Comparison of ENCODE assay signal across 18 cellular contexts in genomic region chr4:38308728-38309315, GRCh38.
DNase-seq lines count a peak whose midpoint lies in the region; ATAC-seq, FAIRE-seq and TF ChIP-seq lines count a peak whose summit lies in the region.
"Had no signal": no experiment of that assay in that cellular context is flagged by ENCODE, and none has a peak within 500 bp of the region (broad histone marks: within the 10 kb centered on the region; RNA-seq: fewer than 3 reads in every experiment).

No MANE protein-coding gene starts in this region.

- DNase-seq in SK-N-SH = no peak
- peak; percentile 70 for DNase-seq in RKO (ENCODE audit: low spot score)
- no peak for DNase-seq in endothelial cell of umbilical vein (ENCODE audit: low read depth, low spot score)
- DNase-seq in retinal pigment epithelial cell (ENCODE audit: low read depth) = peak; percentile 38
- no peak for DNase-seq in HuH-7 (ENCODE audit: low spot score)
- no peak for DNase-seq in stimulated activated naive CD4-positive, alpha-beta T cell (lab: John Stamatoyannopoulos, UW)
- DNase-seq: activated CD4-positive, alpha-beta T cell treated with anti-CD3 and anti-CD28 coated beads, Interleukin-2, amount 50 U/mL, for 48 hours; activated naive CD4-positive, alpha-beta T cell treated with anti-CD3 and anti-CD28 coated beads, Interleukin-2, amount 50 U/mL, for 16 hours; effector memory CD8-positive, alpha-beta T cell; NCI-H2081 treated with DMSO at 0.1 percent for 48 hours; T-cell had no signal

- H3K9me1 ChIP-seq in endothelial cell of umbilical vein (replicated peaks; ENCODE audit: control insufficient read depth, extremely low read depth, insufficient read depth, low read length) = no peaks in the 10 kb centered on the region

- no TSS peak for BruUV-seq in endothelial cell of umbilical vein (replicated peaks; lab: Mats Ljungman, UMichigan)

- H3K4me1 ChIP-seq in SK-N-SH (ENCODE audit: control insufficient read depth in 1 of 2, insufficient read depth in 2 of 2, low read depth in 1 of 2, low read length in 1 of 2) (no peaks in the 10 kb centered on the region), endothelial cell of umbilical vein (ENCODE audit: control insufficient read depth, extremely low read depth, insufficient read depth, low read length) (peaks cover 2% of the 10 kb centered on the region)
- H3K4me1 ChIP-seq: HAP-1 had no signal

- H3K9me3 ChIP-seq in SK-N-SH (no peaks in the 10 kb centered on the region), endothelial cell of umbilical vein (replicated peaks; ENCODE audit: control insufficient read depth, insufficient read depth, low read length) (no peaks in the 10 kb centered on the region)
- H3K9me3 ChIP-seq: HAP-1, suprapubic skin had no signal

- ATAC-seq in SK-N-SH treated with all-trans-retinoic acid at 6 μM for 48 hours (no peak), HG02588 (IDR thresholded peaks at IDR 0.05; ENCODE audit: unreplicated experiment) (no peak)
- ATAC-seq: effector memory CD8-positive, alpha-beta T cell; T-cell had no signal

- TF ChIP-seq EP300 in SK-N-SH (IDR thresholded peaks at IDR 0.05; ENCODE audit: borderline replicate concordance in 1 of 2, low read depth in 1 of 2, low read length in 1 of 2) = no peak

- H3F3A ChIP-seq in SK-N-SH (replicated peaks; ENCODE audit: insufficient read depth) = no peaks in the 10 kb centered on the region

- no peaks in the 10 kb centered on the region for H3K27me3 ChIP-seq in SK-N-SH (ENCODE audit: insufficient read depth)
- no peaks in the 10 kb centered on the region for H3K27me3 ChIP-seq in endothelial cell of umbilical vein (ENCODE audit: control insufficient read depth in 2 of 2, insufficient read depth in 2 of 2, low read length in 2 of 2)
- H3K27me3 ChIP-seq: suprapubic skin had no signal

- H4K20me1 ChIP-seq in SK-N-SH (ENCODE audit: insufficient read depth) = no peaks in the 10 kb centered on the region
- H4K20me1 ChIP-seq in endothelial cell of umbilical vein (replicated peaks; ENCODE audit: control insufficient read depth, extremely low read depth, insufficient read depth, low read length) = no peaks in the 10 kb centered on the region

- POLR2A ChIA-PET in SK-N-SH (lab: Yijun Ruan, JAX) = no interaction called here
- POLR2A ChIA-PET in endothelial cell of umbilical vein (lab: Charles Lee) = no interaction called here

- TF ChIP-seq POLR2A in endothelial cell of umbilical vein (IDR thresholded peaks at IDR 0.05; ENCODE audit: low read depth, low read length) = no peak

- H3K79me2 ChIP-seq in SK-N-SH (ENCODE audit: insufficient read depth) (no peaks in the 10 kb centered on the region), endothelial cell of umbilical vein (ENCODE audit: control insufficient read depth, insufficient read depth, low read length) (no peaks in the 10 kb centered on the region)

- H3K27ac ChIP-seq in SK-N-SH (ENCODE audit: low read depth in 2 of 2, low read length in 1 of 2) (no peak overlapping the region), endothelial cell of umbilical vein (ENCODE audit: insufficient read depth, low read depth, low read length) (no peak overlapping the region)
- H3K27ac ChIP-seq: 22Rv1, suprapubic skin had no signal

- H3K4me2 ChIP-seq in SK-N-SH (no peak overlapping the region), endothelial cell of umbilical vein (ENCODE audit: insufficient read depth, low read length) (no peak overlapping the region)

- intact Hi-C loops in endothelial cell of umbilical vein (cut with micrococcal nuclease) = no loop called here

- H3K9ac ChIP-seq in SK-N-SH (no peak overlapping the region), endothelial cell of umbilical vein (replicated peaks; ENCODE audit: extremely low read depth, insufficient read depth, low read length) (no peak overlapping the region)

- no peak overlapping the region for H3K4me3 ChIP-seq in SK-N-SH (ENCODE audit: low read depth in 2 of 2, low read length in 1 of 2)
- no peak overlapping the region for H3K4me3 ChIP-seq in endothelial cell of umbilical vein (replicated peaks in 1 of 3; ENCODE audit: insufficient read depth in 1 of 3, low read depth in 1 of 3, low read length in 3 of 3)
- H3K4me3 ChIP-seq in retinal pigment epithelial cell (ENCODE audit: low read length) = no peak overlapping the region
- H3K4me3 ChIP-seq: HAP-1, suprapubic skin had no signal

- TF ChIP-seq CTCF in SK-N-SH (IDR thresholded peaks at IDR 0.05) (no peak), endothelial cell of umbilical vein (IDR thresholded peaks at IDR 0.05; ENCODE audit: extremely low read depth in 1 of 2, insufficient read depth in 1 of 2, low read depth in 1 of 2, low read length in 2 of 2) (no peak), retinal pigment epithelial cell (conservative IDR thresholded peaks at IDR 0.05; ENCODE audit: low read depth, low read length) (no peak)

- no peak for TF ChIP-seq RAD21 in SK-N-SH (IDR thresholded peaks at IDR 0.05; ENCODE audit: low read length)

- no peak for FAIRE-seq in endothelial cell of umbilical vein (lab: Jason Lieb, UNC)
- FAIRE-seq: D721Med, GM12891 had no signal

- H2AFZ ChIP-seq in SK-N-SH (ENCODE audit: low read depth) (no peak overlapping the region), endothelial cell of umbilical vein (ENCODE audit: low read depth, low read length) (peak overlapping the region; percentile 18)

- H3K36me3 ChIP-seq in SK-N-SH (replicated peaks in 1 of 2; ENCODE audit: control insufficient read depth in 1 of 2, insufficient read depth in 2 of 2, low read length in 1 of 2) = no peaks in the 10 kb centered on the region
- H3K36me3 ChIP-seq in endothelial cell of umbilical vein (ENCODE audit: control insufficient read depth in 2 of 2, extremely low read depth in 1 of 2, insufficient read depth in 2 of 2, low read length in 2 of 2) = no peaks in the 10 kb centered on the region
- H3K36me3 ChIP-seq: HAP-1, suprapubic skin had no signal

- dilution Hi-C loops in endothelial cell of umbilical vein (cut with MboI; ENCODE audit: extremely low pct_ligation_motif_present, low sequenced_read_pairs) = no loop called here

- WGBS in SK-N-SH (ENCODE audit: low lambda C conversion rate) = 31% methylated on average over 5 of the region's 5 CpGs

- CTCF ChIA-PET in SK-N-SH (lab: Yijun Ruan, JAX) (interaction anchor here (1.3 to 2.4 kb wide), 2 partner anchors 10 to 421 kb away, joined by 3 to 14 read pairs; no protein-coding TSS in a partner anchor), endothelial cell of umbilical vein (lab: Charles Lee) (interaction anchor here (3.0 kb wide), 1 partner anchor 10 kb away, joined by 21 read pairs; no protein-coding TSS in a partner anchor)

- H3K9me2 ChIP-seq in SK-N-SH = no peaks in the 10 kb centered on the region

TF ChIP-seq in SK-N-SH, 30 proteins besides CTCF, POLR2A, EP300 and RAD21:
- TF ChIP-seq FOSL2 (IDR thresholded peaks at IDR 0.05; ENCODE audit: borderline replicate concordance, low read depth) (peak; percentile 31; the same call in 1 of the 2 replicates), GATA2 (CRISPR knock-in tag; IDR thresholded peaks at IDR 0.05) (no peak)

TF ChIP-seq in SK-N-SH treated with all-trans-retinoic acid at 6 μM for 48 hours, 23 proteins besides CTCF, POLR2A, EP300 and RAD21 (continues in another document):
- TF ChIP-seq POU6F1 (CRISPR knock-in tag; IDR thresholded peaks at IDR 0.05; ENCODE audit: borderline replicate concordance, low read depth) = no peak

TF ChIP-seq in endothelial cell of umbilical vein, 7 proteins besides CTCF, POLR2A, EP300 and RAD21:
- TF ChIP-seq EZH2 (IDR thresholded peaks at IDR 0.05; ENCODE audit: borderline replicate concordance, low read depth, low read length, severe bottlenecking) = no peak
- no peak for TF ChIP-seq MYC (IDR thresholded peaks at IDR 0.05; ENCODE audit: low read depth, low read length)
- no peak for TF ChIP-seq GATA2 (IDR thresholded peaks at IDR 0.05; ENCODE audit: insufficient read depth, insufficient read length, low read depth, low read length)
- TF ChIP-seq POLR2AphosphoS5 (IDR thresholded peaks at IDR 0.05; ENCODE audit: insufficient read depth, low read depth, low read length) = no peak
- TF ChIP-seq FOS (IDR thresholded peaks at IDR 0.05; ENCODE audit: borderline replicate concordance, insufficient read depth, low read length) = peak; percentile 23
- TF ChIP-seq MAX (IDR thresholded peaks at IDR 0.05; ENCODE audit: insufficient read depth, insufficient read length) = no peak
- TF ChIP-seq JUN (IDR thresholded peaks at IDR 0.05; ENCODE audit: borderline replicate concordance, insufficient read depth, insufficient read length, low read depth) = peak; percentile 10

Comparison
In these comparisons a context has a peak if more than half of its experiments do, and no peak if none do; other contexts are left out.
1. DNase-seq: peak in RKO (single experiment) and retinal pigment epithelial cell (single experiment); none in SK-N-SH (single experiment), endothelial cell of umbilical vein (single experiment), HuH-7 (single experiment) and stimulated activated naive CD4-positive, alpha-beta T cell (0 of 6).